ENCODE assay signal across 1 cellular context in genomic region chr1:170700842-170701305, GRCh38.
TF ChIP-seq lines count a peak whose summit lies in the region.

No MANE protein-coding gene starts in this region.

TF ChIP-seq in GM23338, 12 proteins besides CTCF, POLR2A, EP300 and RAD21 (continued from another document):
- TF ChIP-seq, protein P1, sequence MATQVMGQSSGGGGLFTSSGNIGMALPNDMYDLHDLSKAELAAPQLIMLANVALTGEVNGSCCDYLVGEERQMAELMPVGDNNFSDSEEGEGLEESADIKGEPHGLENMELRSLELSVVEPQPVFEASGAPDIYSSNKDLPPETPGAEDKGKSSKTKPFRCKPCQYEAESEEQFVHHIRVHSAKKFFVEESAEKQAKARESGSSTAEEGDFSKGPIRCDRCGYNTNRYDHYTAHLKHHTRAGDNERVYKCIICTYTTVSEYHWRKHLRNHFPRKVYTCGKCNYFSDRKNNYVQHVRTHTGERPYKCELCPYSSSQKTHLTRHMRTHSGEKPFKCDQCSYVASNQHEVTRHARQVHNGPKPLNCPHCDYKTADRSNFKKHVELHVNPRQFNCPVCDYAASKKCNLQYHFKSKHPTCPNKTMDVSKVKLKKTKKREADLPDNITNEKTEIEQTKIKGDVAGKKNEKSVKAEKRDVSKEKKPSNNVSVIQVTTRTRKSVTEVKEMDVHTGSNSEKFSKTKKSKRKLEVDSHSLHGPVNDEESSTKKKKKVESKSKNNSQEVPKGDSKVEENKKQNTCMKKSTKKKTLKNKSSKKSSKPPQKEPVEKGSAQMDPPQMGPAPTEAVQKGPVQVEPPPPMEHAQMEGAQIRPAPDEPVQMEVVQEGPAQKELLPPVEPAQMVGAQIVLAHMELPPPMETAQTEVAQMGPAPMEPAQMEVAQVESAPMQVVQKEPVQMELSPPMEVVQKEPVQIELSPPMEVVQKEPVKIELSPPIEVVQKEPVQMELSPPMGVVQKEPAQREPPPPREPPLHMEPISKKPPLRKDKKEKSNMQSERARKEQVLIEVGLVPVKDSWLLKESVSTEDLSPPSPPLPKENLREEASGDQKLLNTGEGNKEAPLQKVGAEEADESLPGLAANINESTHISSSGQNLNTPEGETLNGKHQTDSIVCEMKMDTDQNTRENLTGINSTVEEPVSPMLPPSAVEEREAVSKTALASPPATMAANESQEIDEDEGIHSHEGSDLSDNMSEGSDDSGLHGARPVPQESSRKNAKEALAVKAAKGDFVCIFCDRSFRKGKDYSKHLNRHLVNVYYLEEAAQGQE (IDR thresholded peaks at IDR 0.05; ENCODE audit: unreplicated experiment), result no peak
- TF ChIP-seq ETS1 (IDR thresholded peaks at IDR 0.05) (no peak), POLR2AphosphoS5 (IDR thresholded peaks at IDR 0.05; ENCODE audit: low read depth) (no peak), ZNF331 (CRISPR knock-in tag; IDR thresholded peaks at IDR 0.05; ENCODE audit: low read depth) (no peak)
